8 cellular contexts compared by ENCODE assay signal in the genomic region with DNA sequence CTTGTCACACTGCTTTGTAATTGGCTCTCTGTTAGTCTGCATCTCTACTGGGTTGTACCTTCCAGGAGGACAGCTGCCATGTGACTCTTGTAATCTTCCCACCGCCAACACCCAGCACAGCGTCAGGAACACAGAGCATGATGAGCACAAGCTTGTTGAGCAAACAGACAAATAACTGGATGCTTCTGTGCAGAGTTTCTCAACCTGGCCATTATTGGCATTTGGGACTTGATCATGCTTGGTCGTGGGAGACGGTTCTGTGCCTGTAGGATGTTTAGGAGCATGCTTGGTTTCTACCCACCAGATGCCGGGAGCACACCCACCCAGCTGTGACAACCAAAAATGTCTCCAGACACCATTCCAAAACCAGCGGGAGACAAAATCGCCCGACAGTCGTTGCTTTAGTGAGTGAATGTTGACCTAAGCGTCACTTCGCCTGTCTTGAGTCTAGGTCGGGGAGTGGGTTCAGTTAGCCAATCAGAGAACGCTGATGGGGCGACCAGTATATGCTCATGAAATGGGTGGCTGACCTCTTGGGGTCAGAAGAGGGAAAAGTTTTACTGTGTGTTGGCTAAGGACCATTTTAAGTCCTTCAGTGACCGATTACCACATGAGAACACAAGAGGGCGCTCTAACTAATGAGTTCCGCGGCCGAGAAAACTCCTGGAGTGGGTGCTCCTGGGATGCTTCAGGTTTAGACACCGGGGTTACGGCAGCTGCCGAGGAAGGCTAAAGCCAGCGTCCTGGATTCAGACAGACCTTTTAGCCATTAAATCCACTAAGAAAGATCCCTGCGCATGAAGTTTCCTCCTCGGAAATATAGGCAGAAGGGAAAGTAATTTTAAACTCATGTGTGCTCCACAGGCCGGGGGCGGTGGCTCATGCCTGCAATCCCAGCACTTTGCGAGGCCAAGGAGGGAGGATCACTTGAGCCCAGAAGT. TPM values are rescaled to one million over a fixed set of nuclear protein-coding genes. Genes with fewer than 3 reads are reported as not detected.
A peak's percentile ranks its signal among the peaks of the same experiment; 100 is the strongest.
DNase-seq lines count a peak whose midpoint lies in the region; ATAC-seq and TF ChIP-seq lines count a peak whose summit lies in the region.

No MANE protein-coding gene starts in this region.

- peak; percentile 86 for TF ChIP-seq CTCF in BE2C (IDR thresholded peaks at IDR 0.05; ENCODE audit: low read depth, low read length)

- no peak overlapping the region for H3K27ac Mint-ChIP-seq in activated CD4-positive, alpha-beta T cell treated with anti-CD3 and anti-CD28 coated beads, Interleukin-2, amount 10 ng/mL, durations not matched to agents 7 days and 5 days

- H3K4me1 ChIP-seq in BE2C = no peaks in the 10 kb centered on the region

- DNase-seq in BE2C (peak; percentile 65), HEK293T (ENCODE audit: extremely low spot score) (peak; percentile 89), NCI-H526 (lab: John Stamatoyannopoulos, UW) (peak; percentile 75 to 89), dermis microvascular lymphatic vessel endothelial cell (ENCODE audit: low read depth in 2 of 2) (peak; percentile 62 to 86), medulla oblongata (ENCODE audit: extremely low spot score) (peak; percentile 85)
- DNase-seq in activated CD4-positive, alpha-beta T cell treated with anti-CD3 and anti-CD28 coated beads, Interleukin-2, amount 10 ng/mL, durations not matched to agents 7 days and 5 days = peak; percentile 64
- peak; percentile 7 for DNase-seq in stimulated activated CD8-positive, alpha-beta memory T cell treated with anti-CD3 and anti-CD28 coated beads, Interleukin-15, amount 100 ng/mL, for 24 hours (ENCODE audit: low read depth)

- POLR2A ChIA-PET in HEK293T (lab: Yijun Ruan, JAX) = interaction anchor here (1.1 kb wide), 2 partner anchors 184 kb away, joined by 3 read pairs; no protein-coding TSS in a partner anchor
- POLR2A ChIA-PET in activated CD4-positive, alpha-beta T cell treated with anti-CD3 and anti-CD28 coated beads, Interleukin-2, amount 10 ng/mL, durations not matched to agents 7 days and 5 days (lab: Charles Lee) = interaction anchor here (0.6 kb wide), 1 partner anchor 63 kb away, joined by 3 read pairs; no protein-coding TSS in a partner anchor

- H3K27me3 ChIP-seq in BE2C = no peaks in the 10 kb centered on the region

- CTCF ChIA-PET in HEK293T (lab: Yijun Ruan, JAX) = interaction anchor here (0.6 to 3.4 kb wide), 9 partner anchors 15 to 622 kb away, joined by 3 to 26 read pairs (median 3); no protein-coding TSS in a partner anchor
- CTCF ChIA-PET in activated CD4-positive, alpha-beta T cell treated with anti-CD3 and anti-CD28 coated beads, Interleukin-2, amount 10 ng/mL, durations not matched to agents 7 days and 5 days (lab: Charles Lee) = interaction anchor here (0.5 to 1.7 kb wide), 12 partner anchors 10 to 1496 kb away, joined by 3 to 6 read pairs (median 4); no protein-coding TSS in a partner anchor

- ATAC-seq in GM19351 (IDR thresholded peaks at IDR 0.05; ENCODE audit: unreplicated experiment) = no peak

- no peaks in the 10 kb centered on the region for H3K36me3 ChIP-seq in BE2C

- H3K4me3 ChIP-seq in BE2C (ENCODE audit: low read depth, low read length) = 0 out of 2 replicates have a peak overlapping the region, but pooled peaks have one; percentile 15

- peaks cover 1% of the 10 kb centered on the region for H3K36me3 Mint-ChIP-seq in activated CD4-positive, alpha-beta T cell treated with anti-CD3 and anti-CD28 coated beads, Interleukin-2, amount 10 ng/mL, durations not matched to agents 7 days and 5 days (ENCODE audit: low read depth)

- H3K9me3 Mint-ChIP-seq in activated CD4-positive, alpha-beta T cell treated with anti-CD3 and anti-CD28 coated beads, Interleukin-2, amount 10 ng/mL, durations not matched to agents 7 days and 5 days = no peaks in the 10 kb centered on the region

- peaks cover 5% of the 10 kb centered on the region for H3K27me3 Mint-ChIP-seq in activated CD4-positive, alpha-beta T cell treated with anti-CD3 and anti-CD28 coated beads, Interleukin-2, amount 10 ng/mL, durations not matched to agents 7 days and 5 days

- H3K4me3 Mint-ChIP-seq in activated CD4-positive, alpha-beta T cell treated with anti-CD3 and anti-CD28 coated beads, Interleukin-2, amount 10 ng/mL, durations not matched to agents 7 days and 5 days = no peak overlapping the region

- H3K4me1 Mint-ChIP-seq in activated CD4-positive, alpha-beta T cell treated with anti-CD3 and anti-CD28 coated beads, Interleukin-2, amount 10 ng/mL, durations not matched to agents 7 days and 5 days = peaks cover 8% of the 10 kb centered on the region

- no peaks in the 10 kb centered on the region for H3K9me3 ChIP-seq in BE2C

TF ChIP-seq in HEK293T, 16 proteins besides CTCF, POLR2A, EP300 and RAD21:
- TF ChIP-seq TARDBP (IDR thresholded peaks at IDR 0.05) = no peak
- TF ChIP-seq SP1 (IDR thresholded peaks at IDR 0.05) = no peak
- no peak for TF ChIP-seq CTBP1 (IDR thresholded peaks at IDR 0.05; ENCODE audit: borderline replicate concordance)
- TF ChIP-seq FOXK2 (IDR thresholded peaks at IDR 0.05) = no peak
- TF ChIP-seq, protein P1, sequence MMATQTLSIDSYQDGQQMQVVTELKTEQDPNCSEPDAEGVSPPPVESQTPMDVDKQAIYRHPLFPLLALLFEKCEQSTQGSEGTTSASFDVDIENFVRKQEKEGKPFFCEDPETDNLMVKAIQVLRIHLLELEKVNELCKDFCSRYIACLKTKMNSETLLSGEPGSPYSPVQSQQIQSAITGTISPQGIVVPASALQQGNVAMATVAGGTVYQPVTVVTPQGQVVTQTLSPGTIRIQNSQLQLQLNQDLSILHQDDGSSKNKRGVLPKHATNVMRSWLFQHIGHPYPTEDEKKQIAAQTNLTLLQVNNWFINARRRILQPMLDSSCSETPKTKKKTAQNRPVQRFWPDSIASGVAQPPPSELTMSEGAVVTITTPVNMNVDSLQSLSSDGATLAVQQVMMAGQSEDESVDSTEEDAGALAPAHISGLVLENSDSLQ (IDR thresholded peaks at IDR 0.05) = no peak
- TF ChIP-seq LEF1 (IDR thresholded peaks at IDR 0.05; ENCODE audit: borderline replicate concordance) = no peak
- no peak for TF ChIP-seq L3MBTL2 (conservative IDR thresholded peaks at IDR 0.05)
- no peak for TF ChIP-seq FOXA1 (IDR thresholded peaks at IDR 0.05)
- no peak for TF ChIP-seq SUZ12 (IDR thresholded peaks at IDR 0.05)
- TF ChIP-seq NFRKB (IDR thresholded peaks at IDR 0.05) = no peak
- TF ChIP-seq BHLHE40 (IDR thresholded peaks at IDR 0.05; ENCODE audit: borderline replicate concordance) = no peak
- TF ChIP-seq ZNF384 (IDR thresholded peaks at IDR 0.05) = no peak
- TF ChIP-seq ARNT (IDR thresholded peaks at IDR 0.05) = no peak
- no peak for TF ChIP-seq FOXM1 (IDR thresholded peaks at IDR 0.05; ENCODE audit: borderline replicate concordance)

RNA-seq across cellular contexts. Expression of gene TEX2, which starts 57.8 kb away (rescaled TPM):
- polyA plus RNA-seq in BE2C (2012; ENCODE audit: insufficient read depth, insufficient read length, low read depth) = 13.0 TPM
- total RNA-seq in activated CD4-positive, alpha-beta T cell treated with anti-CD3 and anti-CD28 coated beads, Interleukin-2, amount 10 ng/mL, durations not matched to agents 7 days and 5 days = 10 to 100 TPM; 14.3 to 16.8 TPM
- 20.2 and 29.2 TPM in 2 replicates for total RNA-seq in dermis microvascular lymphatic vessel endothelial cell

Comparison
In these comparisons a context has a peak if more than half of its experiments do, and no peak if none do; other contexts are left out.
1. DNase-seq: peak in every context shown above with its lines; median percentile 89 in HEK293T; 85 in medulla oblongata; 82 in NCI-H526; 74 in dermis microvascular lymphatic vessel endothelial cell; 65 in BE2C; 64 in activated CD4-positive, alpha-beta T cell treated with anti-CD3 and anti-CD28 coated beads, Interleukin-2, amount 10 ng/mL, durations not matched to agents 7 days and 5 days; 7 in stimulated activated CD8-positive, alpha-beta memory T cell treated with anti-CD3 and anti-CD28 coated beads, Interleukin-15, amount 100 ng/mL, for 24 hours.